1 cellular context compared by ENCODE assay signal in genomic region chr9:99660191-99660636, GRCh38.
A peak's percentile ranks its signal among the peaks of the same experiment; 100 is the strongest.
TF ChIP-seq lines count a peak whose summit lies in the region.

No MANE protein-coding gene starts in this region.

TF ChIP-seq in GM12878, 131 proteins besides CTCF, POLR2A, EP300 and RAD21 (continued from another document):
- TF ChIP-seq E4F1 (IDR thresholded peaks at IDR 0.05; ENCODE audit: borderline replicate concordance, partially characterized antibody): no peak
- TF ChIP-seq PAX5 (IDR thresholded peaks at IDR 0.05; ENCODE audit: borderline replicate concordance, low read depth, low read length): peak; percentile 90
- TF ChIP-seq IKZF1 (conservative IDR thresholded peaks at IDR 0.05): peak; percentile 95
- peak; percentile 55; the same call in 1 of the 2 replicates for TF ChIP-seq MYB (IDR thresholded peaks at IDR 0.05; ENCODE audit: borderline replicate concordance, low read depth, low read length)
- TF ChIP-seq BCLAF1 (IDR thresholded peaks at IDR 0.05): no peak
- TF ChIP-seq NFIC (IDR thresholded peaks at IDR 0.05; ENCODE audit: low read depth, low read length): peak; percentile 98
- no peak for TF ChIP-seq CEBPZ (IDR thresholded peaks at IDR 0.05; ENCODE audit: low read depth, low read length)
- TF ChIP-seq CEBPB (IDR thresholded peaks at IDR 0.05; ENCODE audit: borderline replicate concordance in 1 of 2, low read depth in 2 of 2, low read length in 2 of 2): peak in 1 of 2 experiments; percentile 78; a peak in 1 of 4 replicates
- peak; percentile 85 for TF ChIP-seq SPI1 (IDR thresholded peaks at IDR 0.05; ENCODE audit: borderline replicate concordance, insufficient read depth, low read depth, low read length)
- TF ChIP-seq JUND (IDR thresholded peaks at IDR 0.05; ENCODE audit: low read depth, low read length): peak; percentile 73
- no peak for TF ChIP-seq E2F4 (IDR thresholded peaks at IDR 0.05; ENCODE audit: low read depth, low read length)
- peak; percentile 91 to 92 for TF ChIP-seq BHLHE40 (IDR thresholded peaks at IDR 0.05; ENCODE audit: borderline replicate concordance in 1 of 2, low read depth in 2 of 2, low read length in 1 of 2)
- no peak for TF ChIP-seq SUZ12 (IDR thresholded peaks at IDR 0.05; ENCODE audit: unreplicated experiment)
- TF ChIP-seq RCOR1 (conservative IDR thresholded peaks at IDR 0.05; ENCODE audit: low read depth, low read length): 0 out of 2 replicates have a peak, but pooled peaks have one; percentile 74
- TF ChIP-seq DPF2 (IDR thresholded peaks at IDR 0.05): peak; percentile 97
- peak; percentile 26 for TF ChIP-seq USF1 (IDR thresholded peaks at IDR 0.05; ENCODE audit: borderline replicate concordance, extremely low read length, insufficient read depth, low read depth, low read length)
- peak; percentile 60; the same call in 1 of the 2 replicates for TF ChIP-seq GATAD2B (conservative IDR thresholded peaks at IDR 0.05; ENCODE audit: low read depth)
- peak; percentile 89 to 94 for TF ChIP-seq IKZF2 (IDR thresholded peaks at IDR 0.05)
- TF ChIP-seq CREM (IDR thresholded peaks at IDR 0.05; ENCODE audit: low read depth): peak; percentile 99
- 0 out of 2 replicates have a peak, but pooled peaks have one; percentile 68 for TF ChIP-seq ZNF24 (IDR thresholded peaks at IDR 0.05)
- TF ChIP-seq NBN (IDR thresholded peaks at IDR 0.05): peak; percentile 95
- peak; percentile 73; the same call in 1 of the 2 replicates for TF ChIP-seq GABPA (IDR thresholded peaks at IDR 0.05; ENCODE audit: low read depth)
